In genomic region chr3:48466386-48467109, GRCh38 we compare ENCODE assay signal across 8 cellular contexts. TPM values are rescaled to one million over a fixed set of nuclear protein-coding genes. Genes with fewer than 3 reads are reported as not detected.
DNase-seq lines count a peak whose midpoint lies in the region; ATAC-seq and TF ChIP-seq lines count a peak whose summit lies in the region.

No MANE protein-coding gene starts in this region.

- H3K27me3 ChIP-seq in neuron (ENCODE audit: insufficient read depth, low read length), result no peaks in the 10 kb centered on the region

- peak; percentile 12 for TF ChIP-seq POLR2A in GM10847 (IDR thresholded peaks at IDR 0.05; ENCODE audit: extremely low read depth, insufficient read length)

- peaks cover 62% of the 10 kb centered on the region for H3K4me1 Mint-ChIP-seq in activated B cell treated with CpG ODN at 0.5 μM for 24 hours

- no peak overlapping the region for H2AFZ ChIP-seq in neuron (ENCODE audit: low read depth, low read length)

- H3K9me3 Mint-ChIP-seq in activated B cell treated with CpG ODN at 0.5 μM for 24 hours, result no peaks in the 10 kb centered on the region

- H3K9me3 ChIP-seq in neuron (ENCODE audit: low read length), result no peaks in the 10 kb centered on the region

- H3K4me3 Mint-ChIP-seq in activated B cell treated with CpG ODN at 0.5 μM for 24 hours, result peak overlapping the region; percentile 89

- intact Hi-C loops in activated B cell treated with CpG ODN at 0.5 μM for 24 hours (cut with micrococcal nuclease), result loop anchor here (1.0 to 2.0 kb wide), 2 partner anchors 20 to 66 kb away; partner anchors contain the start of gene ATRIP

- no peaks in the 10 kb centered on the region for H3K27me3 Mint-ChIP-seq in activated B cell treated with CpG ODN at 0.5 μM for 24 hours

- TF ChIP-seq CTCF in activated B cell treated with CpG ODN at 0.5 μM for 24 hours (IDR thresholded peaks at IDR 0.05), result no peak

- CTCF ChIA-PET in activated B cell treated with CpG ODN at 0.5 μM for 24 hours (lab: Charles Lee), result interaction anchor here (1.5 to 5.7 kb wide), 8 partner anchors 12 to 92 kb away, joined by 4 to 42 read pairs (median 7); no protein-coding TSS in a partner anchor

- peak overlapping the region; percentile 42 for H3K4me3 ChIP-seq in neuron (ENCODE audit: low read length)

- H3K36me3 Mint-ChIP-seq in activated B cell treated with CpG ODN at 0.5 μM for 24 hours (ENCODE audit: low read depth), result peaks cover 37% of the 10 kb centered on the region

- no peak for DNase-seq in activated B cell treated with CpG ODN at 0.5 μM for 24 hours
- no peak for DNase-seq in foreskin melanocyte
- DNase-seq in GM19238 (ENCODE audit: insufficient read length, low spot score), result no peak

- ATAC-seq in HG02798 (IDR thresholded peaks at IDR 0.05; ENCODE audit: poor library complexity, unreplicated experiment) (peak; percentile 10), activated B cell treated with CpG ODN at 0.5 μM for 24 hours (ENCODE audit: low read depth) (peak; percentile 16), esophagus mucosa (peak; percentile 52), GM21825 (IDR thresholded peaks at IDR 0.05; ENCODE audit: unreplicated experiment) (no peak)

- H3K4me1 ChIP-seq in neuron (ENCODE audit: insufficient read depth, low read length), result peaks cover 32% of the 10 kb centered on the region

- H3K36me3 ChIP-seq in neuron (ENCODE audit: insufficient read depth, low read length), result peaks cover 38% of the 10 kb centered on the region

- peak overlapping the region; percentile 96 for H3K27ac Mint-ChIP-seq in activated B cell treated with CpG ODN at 0.5 μM for 24 hours

- POLR2A ChIA-PET in activated B cell treated with CpG ODN at 0.5 μM for 24 hours (lab: Charles Lee), result interaction anchor here (0.6 to 3.0 kb wide), 21 partner anchors 8 to 278 kb away, joined by 3 to 29 read pairs (median 5); partner anchors contain the start of genes ATRIP, CCDC51, CDC25A and PFKFB4

RNA-seq across cellular contexts. Expression of gene ATRIP, which starts 20.0 kb away (rescaled TPM):
- 10.5 and 14.6 TPM in 2 replicates for total RNA-seq in activated B cell treated with CpG ODN at 0.5 μM for 24 hours
- 6.3 TPM for total RNA-seq in esophagus mucosa

RNA-seq across cellular contexts. Expression of gene TMA7, which starts 26.5 kb away (rescaled TPM):
- total RNA-seq in activated B cell treated with CpG ODN at 0.5 μM for 24 hours (216 and 296 TPM in 2 replicates), esophagus mucosa (244 TPM)

RNA-seq across cellular contexts. Expression of gene CCDC51, which starts 26.6 kb away (rescaled TPM):
- total RNA-seq in activated B cell treated with CpG ODN at 0.5 μM for 24 hours, result 8.7 and 8.8 TPM in 2 replicates
- total RNA-seq in esophagus mucosa, result 15.3 TPM

RNA-seq across cellular contexts. Expression of gene PLXNB1, which starts 36.7 kb away (rescaled TPM):
- 3.5 and 5.4 TPM in 2 replicates for total RNA-seq in activated B cell treated with CpG ODN at 0.5 μM for 24 hours
- 62.0 TPM for total RNA-seq in esophagus mucosa

RNA-seq across cellular contexts. Expression of gene SHISA5, which starts 37.4 kb away (rescaled TPM):
- 95.7 and 108 TPM in 2 replicates for total RNA-seq in activated B cell treated with CpG ODN at 0.5 μM for 24 hours
- 210 TPM for total RNA-seq in esophagus mucosa
